Comparison of ENCODE assay signal across 20 cellular contexts in genomic region chr6:42756713-42757112, GRCh38. TPM values are rescaled to one million over a fixed set of nuclear protein-coding genes. Genes with fewer than 3 reads are reported as not detected.
"Had no signal": no experiment of that assay in that cellular context is flagged by ENCODE, and none has a peak within 500 bp of the region (broad histone marks: within the 10 kb centered on the region; RNA-seq: fewer than 3 reads in every experiment).

No MANE protein-coding gene starts in this region.

- H3K27me3 Mint-ChIP-seq: activated B cell treated with CpG ODN at 0.5 μM for 24 hours; activated CD4-positive, alpha-beta T cell treated with anti-CD3 and anti-CD28 coated beads, Interleukin-2, amount 10 ng/mL, durations not matched to agents 24 days and 14 days; activated naive CD8-positive, alpha-beta T cell treated with anti-CD3 and anti-CD28 coated beads, Interleukin-2, amount 50 U/mL, for 24 hours had no signal

- DNase-seq: activated B cell treated with CpG ODN at 0.5 μM for 24 hours; activated CD4-positive, alpha-beta T cell treated with anti-CD3 and anti-CD28 coated beads, Interleukin-2, amount 10 ng/mL, durations not matched to agents 24 days and 14 days; activated CD8-positive, alpha-beta memory T cell treated with anti-CD3 and anti-CD28 coated beads, Interleukin-2, amount 50 U/mL, for 4 hours; activated CD8-positive, alpha-beta T cell treated with anti-CD3 and anti-CD28 coated beads, Interleukin-2, amount 10 ng/mL, durations not matched to agents 7 days and 5 days; activated naive CD4-positive, alpha-beta T cell treated with Interleukin-2 at 50 U/mL for 16 hours; activated naive CD8-positive, alpha-beta T cell treated with anti-CD3 and anti-CD28 coated beads, Interleukin-2, amount 50 U/mL, for 24 hours; activated T-cell treated with anti-CD3 and anti-CD28 coated beads, Interleukin-2, amount 50 U/mL, for 72 hours; erythroblast; gastrocnemius medialis; heart right ventricle; left ventricle myocardium superior; mesenchymal stem cell; occipital lobe; right cardiac atrium; stimulated activated CD4-positive, alpha-beta T cell treated with anti-CD3 and anti-CD28 coated beads, Interleukin-4, amount 100 ng/mL, for 24 hours; stimulated activated naive CD4-positive, alpha-beta T cell treated with Interleukin-2 at 50 U/mL for 16 hours; T-helper 2 cell had no signal

- H3K4me1 Mint-ChIP-seq: activated naive CD8-positive, alpha-beta T cell treated with anti-CD3 and anti-CD28 coated beads, Interleukin-2, amount 50 U/mL, for 24 hours had no signal

- ATAC-seq: activated CD8-positive, alpha-beta T cell treated with anti-CD3 and anti-CD28 coated beads, Interleukin-2, amount 10 ng/mL, durations not matched to agents 7 days and 5 days; activated naive CD8-positive, alpha-beta T cell treated with anti-CD3 and anti-CD28 coated beads, Interleukin-2, amount 50 U/mL, for 24 hours; activated T-cell treated with anti-CD3 and anti-CD28 coated beads, Interleukin-2, amount 50 U/mL, for 72 hours; gastrocnemius medialis; heart right ventricle; left ventricle myocardium superior; right cardiac atrium had no signal

- H3K27ac Mint-ChIP-seq: activated B cell treated with CpG ODN at 0.5 μM for 24 hours; activated CD4-positive, alpha-beta T cell treated with anti-CD3 and anti-CD28 coated beads, Interleukin-2, amount 10 ng/mL, durations not matched to agents 24 days and 14 days; activated CD8-positive, alpha-beta T cell treated with anti-CD3 and anti-CD28 coated beads, Interleukin-2, amount 10 ng/mL, durations not matched to agents 7 days and 5 days; activated naive CD8-positive, alpha-beta T cell treated with anti-CD3 and anti-CD28 coated beads, Interleukin-2, amount 50 U/mL, for 24 hours; activated T-cell treated with anti-CD3 and anti-CD28 coated beads, Interleukin-2, amount 50 U/mL, for 72 hours; nephron had no signal

- H3K4me3 Mint-ChIP-seq: activated B cell treated with CpG ODN at 0.5 μM for 24 hours; activated CD4-positive, alpha-beta T cell treated with anti-CD3 and anti-CD28 coated beads, Interleukin-2, amount 10 ng/mL, durations not matched to agents 24 days and 14 days; activated CD8-positive, alpha-beta T cell treated with anti-CD3 and anti-CD28 coated beads, Interleukin-2, amount 10 ng/mL, durations not matched to agents 7 days and 5 days; activated naive CD8-positive, alpha-beta T cell treated with anti-CD3 and anti-CD28 coated beads, Interleukin-2, amount 50 U/mL, for 24 hours; activated T-cell treated with anti-CD3 and anti-CD28 coated beads, Interleukin-2, amount 50 U/mL, for 72 hours; nephron had no signal

- H3K9me3 Mint-ChIP-seq: activated B cell treated with CpG ODN at 0.5 μM for 24 hours; activated CD4-positive, alpha-beta T cell treated with anti-CD3 and anti-CD28 coated beads, Interleukin-2, amount 10 ng/mL, durations not matched to agents 24 days and 14 days; activated naive CD8-positive, alpha-beta T cell treated with anti-CD3 and anti-CD28 coated beads, Interleukin-2, amount 50 U/mL, for 24 hours; activated T-cell treated with anti-CD3 and anti-CD28 coated beads, Interleukin-2, amount 50 U/mL, for 72 hours; nephron had no signal

RNA-seq across cellular contexts. Expression of gene PRPH2, which starts 34.3 kb away (rescaled TPM):
- total RNA-seq: activated B cell treated with CpG ODN at 0.5 μM for 24 hours; activated CD4-positive, alpha-beta T cell treated with anti-CD3 and anti-CD28 coated beads, Interleukin-2, amount 10 ng/mL, durations not matched to agents 24 days and 14 days; activated CD8-positive, alpha-beta T cell treated with anti-CD3 and anti-CD28 coated beads, Interleukin-2, amount 10 ng/mL, durations not matched to agents 7 days and 5 days; chondrocyte; vagina had no signal
